16 cellular contexts compared by ENCODE assay signal in genomic region chr6:72757048-72757447, GRCh38.
DNase-seq lines count a peak whose midpoint lies in the region; FAIRE-seq and TF ChIP-seq lines count a peak whose summit lies in the region.
"Had no signal": no experiment of that assay in that cellular context is flagged by ENCODE, and none has a peak within 500 bp of the region (broad histone marks: within the 10 kb centered on the region; RNA-seq: fewer than 3 reads in every experiment).

No MANE protein-coding gene starts in this region.

- no peaks in the 10 kb centered on the region for H3K36me3 ChIP-seq in GM23248 (ENCODE audit: low read depth)

- H3F3A ChIP-seq in GM23248 (ENCODE audit: insufficient read depth) = no peaks in the 10 kb centered on the region

- DNase-seq in GM19239 (ENCODE audit: insufficient read length, low spot score) (no peak), GM23248 (peak; percentile 48), epithelial cell of esophagus (ENCODE audit: low read depth) (peak; percentile 17), HCEC 1CT (no peak), NCI-H82 treated with DMSO at 0.1 percent for 48 hours (lab: John Stamatoyannopoulos, UW; ENCODE audit: unreplicated experiment) (no peak), GM10266 (ENCODE audit: extremely low spot score) (no peak)
- DNase-seq: C1 segment of cervical spinal cord; Calu3; CD4-positive, alpha-beta memory T cell; COR-L47; DMS153; DND-41; GOT3; H7 had no signal

- H3K4me3 ChIP-seq in GM23248 = no peak overlapping the region
- H3K4me3 ChIP-seq in epithelial cell of esophagus (ENCODE audit: low read length) = no peak overlapping the region
- H3K4me3 ChIP-seq: GM12878 had no signal

- H3K79me2 ChIP-seq in GM23248 (ENCODE audit: insufficient read depth) = peaks cover 47% of the 10 kb centered on the region

- H3K4me2 ChIP-seq in GM23248 (ENCODE audit: unreplicated experiment) = no peak overlapping the region

- no peak overlapping the region for H3K27ac ChIP-seq in GM23248

- H4K20me1 ChIP-seq in GM23248 (ENCODE audit: insufficient read depth) = no peaks in the 10 kb centered on the region

- H2AFZ ChIP-seq in GM23248 = no peak overlapping the region

- no peaks in the 10 kb centered on the region for H3K9me3 ChIP-seq in GM23248 (ENCODE audit: low read depth)

- peak; percentile 11 for FAIRE-seq in GM19239 (lab: Jason Lieb, UNC)
- FAIRE-seq: G401.6, GM12878 had no signal

- no peak overlapping the region for H3K9ac ChIP-seq in GM23248

- H3K9me2 ChIP-seq in GM23248 (ENCODE audit: insufficient read depth) = no peaks in the 10 kb centered on the region

- WGBS in GM23248 (ENCODE audit: low coverage in 1 of 2, low lambda C conversion rate in 2 of 2, missing lambda C conversion rate in 2 of 2), 2 experiments = 70 to 73% methylated on average over 3 of the region's 3 CpGs

- in situ Hi-C loops in GM23248 (cut with MboI) = no loop called here

- H3K27me3 ChIP-seq in GM23248 (replicated peaks; ENCODE audit: insufficient read depth) = no peaks in the 10 kb centered on the region

- no peak for TF ChIP-seq CTCF in epithelial cell of esophagus (IDR thresholded peaks at IDR 0.05; ENCODE audit: insufficient read depth, low read depth, low read length, missing control alignments)
- TF ChIP-seq CTCF in GM10266 (IDR thresholded peaks at IDR 0.05; ENCODE audit: control insufficient read depth, insufficient read depth, low read depth, missing control alignments) = no peak

- H3K4me1 ChIP-seq in GM23248 (ENCODE audit: insufficient read depth) = peaks cover 18% of the 10 kb centered on the region

Comparison
In these comparisons a context has a peak if more than half of its experiments do, and no peak if none do; other contexts are left out.
1. DNase-seq: peak in GM23248 (single experiment) and epithelial cell of esophagus (single experiment); none in GM19239 (single experiment), HCEC 1CT (single experiment), NCI-H82 treated with DMSO at 0.1 percent for 48 hours (single experiment) and GM10266 (single experiment).